ENCODE assay signal across 8 cellular contexts in the genomic region with DNA sequence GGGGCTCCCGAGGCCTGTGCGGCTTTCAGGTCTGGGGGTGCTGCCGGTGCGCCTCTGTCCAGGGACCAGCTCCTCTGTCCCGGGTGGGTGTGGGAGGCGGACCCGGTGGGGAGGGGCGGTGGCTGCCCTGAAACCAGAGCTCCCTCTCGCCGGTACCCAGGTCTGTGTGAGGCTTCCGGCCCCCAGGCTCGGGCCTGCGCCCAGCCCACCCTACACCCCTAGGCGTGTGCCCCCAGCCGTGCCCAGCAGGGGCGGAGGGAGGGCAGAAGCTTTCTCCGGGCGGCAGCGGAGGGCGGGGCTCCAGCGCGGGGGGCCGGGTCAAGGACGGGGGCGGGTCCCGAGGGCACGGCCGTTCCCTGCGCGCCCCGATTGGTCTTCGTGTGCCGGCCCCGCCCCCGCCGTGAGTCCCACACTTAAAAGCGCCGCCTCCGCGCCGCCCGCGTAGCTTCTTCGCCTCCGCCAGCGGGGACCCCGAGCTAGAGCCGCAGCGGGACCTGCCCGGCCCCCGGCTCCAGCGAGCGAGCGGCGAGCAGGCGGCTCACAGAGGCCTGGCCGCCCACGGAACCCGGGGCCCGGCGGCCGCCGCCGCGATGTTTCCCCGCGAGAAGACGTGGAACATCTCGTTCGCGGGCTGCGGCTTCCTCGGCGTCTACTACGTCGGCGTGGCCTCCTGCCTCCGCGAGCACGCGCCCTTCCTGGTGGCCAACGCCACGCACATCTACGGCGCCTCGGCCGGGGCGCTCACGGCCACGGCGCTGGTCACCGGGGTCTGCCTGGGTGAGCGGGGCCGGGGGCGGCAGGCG. TPM values are rescaled to one million over a fixed set of nuclear protein-coding genes. Genes with fewer than 3 reads are reported as not detected.
DNase-seq lines count a peak whose midpoint lies in the region; ATAC-seq and TF ChIP-seq lines count a peak whose summit lies in the region.

No MANE protein-coding gene starts in this region.

- CTCF ChIA-PET in CD8-positive, alpha-beta memory T cell (lab: Charles Lee) = interaction anchor here (0.7 to 1.9 kb wide), 9 partner anchors 9 to 22 kb away, joined by 3 to 5 read pairs (median 4); a partner anchor contains a TSS

- peak overlapping the region in 6 of 8 donors; percentile 70 to 94 (median 84) for H3K27ac Mint-ChIP-seq in CD8-positive, alpha-beta memory T cell
- H3K27ac Mint-ChIP-seq in endothelial cell (ENCODE audit: unreplicated experiment) (no peak overlapping the region), mesothelial cell of epicardium (no peak overlapping the region)

- no peaks in the 10 kb centered on the region for H3K9me3 ChIP-seq in CD8-positive, alpha-beta memory T cell (ENCODE audit: low read length)

- H3K27me3 Mint-ChIP-seq in CD8-positive, alpha-beta memory T cell = no peaks in the 10 kb centered on the region
- H3K27me3 Mint-ChIP-seq in endothelial cell (ENCODE audit: unreplicated experiment) (peaks cover 3% of the 10 kb centered on the region), mesothelial cell of epicardium (ENCODE audit: low read depth) (no peaks in the 10 kb centered on the region)

- peaks cover 6 to 18% (median 7%) of the 10 kb centered on the region in 3 donors for H3K4me1 Mint-ChIP-seq in CD8-positive, alpha-beta memory T cell
- H3K4me1 Mint-ChIP-seq in endothelial cell (ENCODE audit: unreplicated experiment) (no peaks in the 10 kb centered on the region), mesothelial cell of epicardium (peaks cover 10% of the 10 kb centered on the region)

- TF ChIP-seq CTCF in endothelial cell (IDR thresholded peaks at IDR 0.05; ENCODE audit: unreplicated experiment) = no peak
- TF ChIP-seq CTCF in mesothelial cell of epicardium (IDR thresholded peaks at IDR 0.05; ENCODE audit: unreplicated experiment) = peak; percentile 14

- POLR2A ChIA-PET in CD8-positive, alpha-beta memory T cell (lab: Charles Lee) = interaction anchor here (0.6 to 2.7 kb wide), 18 partner anchors 8 to 612 kb away, joined by 3 to 38 read pairs (median 5); a partner anchor contains a TSS

- peak overlapping the region; percentile 75 for H3K27ac ChIP-seq in CD8-positive, alpha-beta memory T cell (ENCODE audit: low read depth, low read length)

- peaks cover 21% of the 10 kb centered on the region for H3K4me1 ChIP-seq in CD8-positive, alpha-beta memory T cell (ENCODE audit: insufficient read depth, low read length)

- no peaks in the 10 kb centered on the region for H3K36me3 ChIP-seq in CD8-positive, alpha-beta memory T cell (ENCODE audit: insufficient read depth, low read length)

- peaks cover 0 to 27% (median 0%) of the 10 kb centered on the region in 3 donors for H3K36me3 Mint-ChIP-seq in CD8-positive, alpha-beta memory T cell
- no peaks in the 10 kb centered on the region for H3K36me3 Mint-ChIP-seq in endothelial cell (ENCODE audit: low read depth, unreplicated experiment)
- peaks cover 2% of the 10 kb centered on the region for H3K36me3 Mint-ChIP-seq in mesothelial cell of epicardium

- peak; percentile 90 to 93 (median 92) for DNase-seq in CD8-positive, alpha-beta memory T cell
- DNase-seq in NK-92 treated with Interleukin-12 subunit alpha and Interleukin-12 subunit beta, amount 100 ng/mL, for 24 hours (lab: John Stamatoyannopoulos, UW) = peak; percentile 82
- DNase-seq in activated CD8-positive, alpha-beta memory T cell treated with anti-CD3 and anti-CD28 coated beads, Interleukin-2, amount 50 U/mL, for 24 hours (ENCODE audit: extremely low read depth) = peak; percentile 65
- DNase-seq in endothelial cell (ENCODE audit: low spot score) (peak; percentile 88), mesothelial cell of epicardium (ENCODE audit: low spot score in 2 of 2, unreplicated experiment in 2 of 2) (peak; percentile 85 to 90)
- DNase-seq in stimulated activated CD8-positive, alpha-beta memory T cell treated with anti-CD3 and anti-CD28 coated beads, Interleukin-15, amount 100 ng/mL, for 48 hours (ENCODE audit: low read depth in 2 of 2) = peak; percentile 84 to 87

- peak overlapping the region; percentile 84 for H3K4me3 ChIP-seq in CD8-positive, alpha-beta memory T cell (ENCODE audit: low read length)

- peak overlapping the region; percentile 84 to 95 (median 89) for H3K4me3 Mint-ChIP-seq in CD8-positive, alpha-beta memory T cell
- H3K4me3 Mint-ChIP-seq in endothelial cell (ENCODE audit: unreplicated experiment) = no peak overlapping the region
- H3K4me3 Mint-ChIP-seq in mesothelial cell of epicardium = peak overlapping the region; percentile 78

- H3K27me3 ChIP-seq in CD8-positive, alpha-beta memory T cell (ENCODE audit: insufficient read depth, low read length, poor library complexity, severe bottlenecking) = no peaks in the 10 kb centered on the region

- ATAC-seq in GM19438 (IDR thresholded peaks at IDR 0.05; ENCODE audit: low read depth, unreplicated experiment) (peak; percentile 55), HG03571 (IDR thresholded peaks at IDR 0.05; ENCODE audit: unreplicated experiment) (peak; percentile 56)

- no peaks in the 10 kb centered on the region for H3K9me3 Mint-ChIP-seq in CD8-positive, alpha-beta memory T cell
- H3K9me3 Mint-ChIP-seq in endothelial cell (ENCODE audit: unreplicated experiment) (no peaks in the 10 kb centered on the region), mesothelial cell of epicardium (no peaks in the 10 kb centered on the region)

RNA-seq across cellular contexts. Expression of a gene that starts 0.6 kb away (rescaled TPM):
- 10 to 100 TPM; 49.8 to 53.0 TPM for total RNA-seq in CD8-positive, alpha-beta memory T cell
- 41.5 TPM for polyA plus RNA-seq in CD8-positive, alpha-beta memory T cell
- total RNA-seq in endothelial cell (ENCODE audit: unreplicated experiment) (40.5 TPM), mesothelial cell of epicardium (41.3 to 50.9 TPM (median 50.0 TPM) in 3 replicates)

RNA-seq across cellular contexts. Expression of a gene that starts 8.4 kb away (rescaled TPM):
- 1 to 10 TPM; 2.4 to 3.6 TPM for total RNA-seq in CD8-positive, alpha-beta memory T cell
- not detected for polyA plus RNA-seq in CD8-positive, alpha-beta memory T cell
- total RNA-seq in endothelial cell (ENCODE audit: unreplicated experiment) = 28.8 TPM
- 9.9 to 10.6 TPM (median 10.0 TPM) in 3 replicates for total RNA-seq in mesothelial cell of epicardium

RNA-seq across cellular contexts. Expression of a gene that starts 9.6 kb away (rescaled TPM):
- total RNA-seq in CD8-positive, alpha-beta memory T cell = 1,000 to 10,000 TPM; 2,769 to 2,922 TPM
- 3,158 TPM for polyA plus RNA-seq in CD8-positive, alpha-beta memory T cell
- 2,188 TPM for total RNA-seq in endothelial cell (ENCODE audit: unreplicated experiment)
- 1,651 to 1,738 TPM (median 1,657 TPM) in 3 replicates for total RNA-seq in mesothelial cell of epicardium

RNA-seq across cellular contexts. Expression of a gene that starts 13.4 kb away (rescaled TPM):
- 10 to 100 TPM; 61.2 to 65.5 TPM for total RNA-seq in CD8-positive, alpha-beta memory T cell
- 19.6 TPM for polyA plus RNA-seq in CD8-positive, alpha-beta memory T cell
- total RNA-seq in endothelial cell (ENCODE audit: unreplicated experiment) (49.6 TPM), mesothelial cell of epicardium (125 to 142 TPM (median 140 TPM) in 3 replicates)

RNA-seq across cellular contexts. Expression of a gene that starts 14.3 kb away (rescaled TPM):
- 10 to 100 TPM; 30.5 to 34.5 TPM for total RNA-seq in CD8-positive, alpha-beta memory T cell
- polyA plus RNA-seq in CD8-positive, alpha-beta memory T cell = 4.6 TPM
- total RNA-seq in endothelial cell (ENCODE audit: unreplicated experiment) = 13.7 TPM
- total RNA-seq in mesothelial cell of epicardium = 40.1 to 43.7 TPM (median 43.1 TPM) in 3 replicates

Comparison
In these comparisons a context has a peak if more than half of its experiments do, and no peak if none do; other contexts are left out.
1. Peak in every context shown above with its lines: DNase-seq, ATAC-seq, H3K4me3 ChIP-seq and H3K27ac ChIP-seq.
2. H3K27ac Mint-ChIP-seq: peak in CD8-positive, alpha-beta memory T cell (6 of 8); none in endothelial cell (single experiment) and mesothelial cell of epicardium (single experiment).